ENCODE assay signal across 1 cellular context in genomic region chr16:67248401-67249177, GRCh38.
TF ChIP-seq lines count a peak whose summit lies in the region.

SLC9A5 (plus strand) TSS chr16:67248979; CDS start chr16:67249015, 36 bp downstream.

TF ChIP-seq in K562, 482 proteins besides CTCF, POLR2A, EP300 and RAD21 (continued from another document):
- TF ChIP-seq REST (CRISPR knock-in tag; IDR thresholded peaks at IDR 0.05; ENCODE audit: low read depth) (no peak), CGGBP1 (CRISPR knock-in tag; IDR thresholded peaks at IDR 0.05) (no peak), CTBP1 (IDR thresholded peaks at IDR 0.05; ENCODE audit: borderline replicate concordance) (peak; percentile 57; the same call in 1 of the 2 replicates), ZEB2 (IDR thresholded peaks at IDR 0.05) (no peak)
